2 cellular contexts compared by ENCODE assay signal in the genomic region with DNA sequence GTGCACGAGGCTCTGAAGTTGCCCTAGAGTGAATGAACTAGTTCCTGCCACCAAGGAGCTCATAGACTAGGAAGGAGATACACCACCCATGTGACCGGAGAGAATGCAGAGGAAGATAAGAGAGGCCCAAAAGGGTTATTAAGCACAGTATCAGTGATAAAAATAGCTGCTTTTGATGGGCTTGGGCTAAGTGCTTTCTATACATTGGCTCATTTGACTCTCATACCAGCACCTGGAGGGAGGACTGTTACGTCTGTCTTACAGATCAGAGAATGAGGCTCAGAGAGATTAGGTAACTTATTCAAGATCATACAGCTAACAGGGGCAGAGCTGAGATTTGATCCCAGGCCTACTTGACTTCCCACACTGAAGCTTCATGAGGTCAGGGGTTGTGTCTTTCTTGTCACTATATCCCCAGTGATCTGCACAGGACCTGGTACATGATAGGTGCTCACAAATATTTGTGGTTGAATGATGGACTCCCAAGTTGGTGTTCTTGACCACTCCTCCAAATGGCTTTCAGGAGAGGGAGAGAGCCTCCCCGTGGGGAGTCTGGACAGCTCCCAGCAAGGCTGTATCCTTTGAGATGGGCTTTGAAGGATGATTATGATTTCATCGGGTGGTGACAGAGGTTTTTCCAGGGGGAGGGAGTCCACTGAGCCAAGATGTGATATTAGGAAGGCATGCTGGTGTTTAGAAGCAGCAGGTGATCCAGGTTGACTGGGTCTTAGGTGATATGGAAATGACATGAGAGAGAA.
TF ChIP-seq lines count a peak whose summit lies in the region.

No MANE protein-coding gene starts in this region.

TF ChIP-seq in HEK293, 187 proteins besides CTCF, POLR2A, EP300 and RAD21:
- TF ChIP-seq EGR2 (tag by site-specific recombination; IDR thresholded peaks at IDR 0.05; ENCODE audit: low read depth) (peak; percentile 1; the same call in 1 of the 2 replicates), BCL11B (tag by site-specific recombination; IDR thresholded peaks at IDR 0.05; ENCODE audit: low read depth) (no peak), ZNF223 (tag by site-specific recombination; IDR thresholded peaks at IDR 0.05) (no peak), ZNF639 (tag by site-specific recombination; IDR thresholded peaks at IDR 0.05) (no peak), REST (tag by site-specific recombination; IDR thresholded peaks at IDR 0.05) (peak; percentile 91), ZSCAN16 (tag by site-specific recombination; IDR thresholded peaks at IDR 0.05) (no peak), ZNF701 (tag by site-specific recombination; IDR thresholded peaks at IDR 0.05) (no peak), ZNF792 (tag by site-specific recombination; IDR thresholded peaks at IDR 0.05) (no peak), ZNF341 (tag by site-specific recombination; IDR thresholded peaks at IDR 0.05; ENCODE audit: low read depth) (0 out of 2 replicates have a peak, but pooled peaks have one; percentile 20), BCL11A (tag by site-specific recombination; IDR thresholded peaks at IDR 0.05; ENCODE audit: low read depth) (no peak)
- TF ChIP-seq, protein P1, sequence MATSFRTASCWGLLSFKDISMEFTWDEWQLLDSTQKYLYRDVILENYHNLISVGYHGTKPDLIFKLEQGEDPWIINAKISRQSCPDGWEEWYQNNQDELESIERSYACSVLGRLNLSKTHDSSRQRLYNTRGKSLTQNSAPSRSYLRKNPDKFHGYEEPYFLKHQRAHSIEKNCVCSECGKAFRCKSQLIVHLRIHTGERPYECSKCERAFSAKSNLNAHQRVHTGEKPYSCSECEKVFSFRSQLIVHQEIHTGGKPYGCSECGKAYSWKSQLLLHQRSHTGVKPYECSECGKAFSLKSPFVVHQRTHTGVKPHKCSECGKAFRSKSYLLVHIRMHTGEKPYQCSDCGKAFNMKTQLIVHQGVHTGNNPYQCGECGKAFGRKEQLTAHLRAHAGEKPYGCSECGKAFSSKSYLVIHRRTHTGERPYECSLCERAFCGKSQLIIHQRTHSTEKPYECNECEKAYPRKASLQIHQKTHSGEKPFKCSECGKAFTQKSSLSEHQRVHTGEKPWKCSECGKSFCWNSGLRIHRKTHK (tag by site-specific recombination; IDR thresholded peaks at IDR 0.05): no peak

TF ChIP-seq in H1, 55 proteins besides CTCF, POLR2A, EP300 and RAD21:
- TF ChIP-seq POU5F1 (IDR thresholded peaks at IDR 0.05; ENCODE audit: low read depth, low read length): no peak
- TF ChIP-seq JUN (IDR thresholded peaks at IDR 0.05; ENCODE audit: low read depth, low read length): no peak
- TF ChIP-seq RBBP5 (IDR thresholded peaks at IDR 0.05; ENCODE audit: borderline replicate concordance, low read depth, low read length): no peak
- TF ChIP-seq SIX5 (IDR thresholded peaks at IDR 0.05; ENCODE audit: low read depth, low read length): no peak
- no peak for TF ChIP-seq KDM5A (IDR thresholded peaks at IDR 0.05; ENCODE audit: low read length)
- TF ChIP-seq KDM4A (IDR thresholded peaks at IDR 0.05; ENCODE audit: low read depth, low read length, severe bottlenecking): no peak
